33 cellular contexts compared by ENCODE assay signal in the genomic region with DNA sequence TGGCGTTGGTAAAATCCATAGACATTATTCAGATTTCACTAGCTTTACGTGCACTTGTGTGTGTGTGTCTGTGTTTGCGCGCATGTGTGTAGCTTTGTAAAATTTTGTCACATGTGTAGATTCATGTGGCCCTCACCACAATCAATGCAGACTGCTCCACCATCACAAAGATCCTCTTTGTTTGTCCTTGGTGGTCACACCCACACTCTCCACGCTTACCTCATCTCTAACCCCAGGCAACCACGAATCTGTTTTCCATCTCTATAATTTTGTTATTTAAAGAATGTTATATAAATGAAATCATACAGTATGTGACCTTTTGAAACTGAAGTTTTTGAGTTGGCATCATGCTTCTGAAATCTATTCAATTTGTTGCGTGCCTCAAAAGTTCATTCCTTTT. TPM values are rescaled to one million over a fixed set of nuclear protein-coding genes. Genes with fewer than 3 reads are reported as not detected.
"Had no signal": no experiment of that assay in that cellular context is flagged by ENCODE, and none has a peak within 500 bp of the region (broad histone marks: within the 10 kb centered on the region; RNA-seq: fewer than 3 reads in every experiment).

No MANE protein-coding gene starts in this region.

- DNase-seq: activated B cell treated with CpG ODN at 0.5 μM for 24 hours; activated CD4-positive, alpha-beta memory T cell treated with anti-CD3 and anti-CD28 coated beads for 36 hours; activated CD4-positive, alpha-beta T cell treated with anti-CD3 and anti-CD28 coated beads for 4 hours; activated CD4-positive, alpha-beta T cell treated with anti-CD3 and anti-CD28 coated beads, Interleukin-2, amount 10 ng/mL, durations not matched to agents 24 days and 14 days; activated CD4-positive, alpha-beta T cell treated with anti-CD3 and anti-CD28 coated beads, Interleukin-2, amount 50 U/mL, for 1 hour; activated CD4-positive, alpha-beta T cell treated with anti-CD3 and anti-CD28 coated beads, Interleukin-2, amount 50 U/mL, for 4 hours; activated CD4-positive, CD25-positive, alpha-beta regulatory T cell treated with anti-CD3 and anti-CD28 coated beads, Interleukin-2, amount 50 U/mL, for 72 hours; activated CD8-positive, alpha-beta memory T cell treated with anti-CD3 and anti-CD28 coated beads, Interleukin-2, amount 50 U/mL, for 4 hours; activated CD8-positive, alpha-beta T cell treated with anti-CD3 and anti-CD28 coated beads for 36 hours; activated effector memory CD4-positive, alpha-beta T cell treated with Interleukin-2 at 50 U/mL for 16 hours; activated gamma-delta T cell; activated naive CD4-positive, alpha-beta T cell treated with anti-CD3 and anti-CD28 coated beads, Interleukin-2, amount 10 ng/mL, durations not matched to agents 7 days and 5 days; activated naive CD4-positive, alpha-beta T cell treated with Interleukin-2 at 50 U/mL for 16 hours; activated naive CD8-positive, alpha-beta T cell treated with anti-CD3 and anti-CD28 coated beads, Interleukin-2, amount 10 ng/mL, durations not matched to agents 7 days and 5 days; activated naive CD8-positive, alpha-beta T cell treated with anti-CD3 and anti-CD28 coated beads, Interleukin-2, amount 50 U/mL, for 24 hours; activated T-cell treated with anti-CD3 and anti-CD28 coated beads, Interleukin-2, amount 50 U/mL, for 24 hours; activated T-cell treated with anti-CD3 and anti-CD28 coated beads, Interleukin-2, amount 50 U/mL, for 48 hours; amygdala; aorta; body of pancreas; brain microvascular endothelial cell; caudate nucleus; cerebellar nuclear complex; T-helper 2 cell; T-helper 9 cell had no signal

- FAIRE-seq: astrocyte, bronchial epithelial cell, TTC549 had no signal

- H3K27me3 ChIP-seq: body of pancreas, brain microvascular endothelial cell, cardiac muscle cell had no signal

- H3K36me3 ChIP-seq: brain microvascular endothelial cell, cardiac muscle cell had no signal

- H3K4me1 ChIP-seq: body of pancreas had no signal

- H3K4me3 ChIP-seq: body of pancreas, cardiac muscle cell had no signal

- H3K9me3 ChIP-seq: body of pancreas had no signal

- H3K27ac ChIP-seq: body of pancreas, brain microvascular endothelial cell, cardiac muscle cell, VCaP had no signal

- ATAC-seq: activated CD8-positive, alpha-beta T cell treated with anti-CD3 and anti-CD28 coated beads for 36 hours; activated naive CD8-positive, alpha-beta T cell treated with anti-CD3 and anti-CD28 coated beads, Interleukin-2, amount 50 U/mL, for 24 hours; body of pancreas had no signal

RNA-seq across cellular contexts. Expression of gene GRM1, which starts 58.5 kb away (rescaled TPM):
- total RNA-seq: activated B cell treated with CpG ODN at 0.5 μM for 24 hours; activated CD4-positive, alpha-beta memory T cell treated with anti-CD3 and anti-CD28 coated beads for 36 hours; activated CD4-positive, alpha-beta T cell treated with anti-CD3 and anti-CD28 coated beads, Interleukin-2, amount 10 ng/mL, durations not matched to agents 24 days and 14 days; activated CD8-positive, alpha-beta memory T cell treated with anti-CD3 and anti-CD28 coated beads for 36 hours; activated CD8-positive, alpha-beta T cell treated with anti-CD3 and anti-CD28 coated beads for 36 hours; activated naive CD8-positive, alpha-beta T cell treated with anti-CD3 and anti-CD28 coated beads, Interleukin-2, amount 10 ng/mL, durations not matched to agents 7 days and 5 days; activated T-helper 2 cell treated with anti-CD3 and anti-CD28 coated beads, Interferon-gamma antibody, Interleukin-2, Interleukin-4, amounts not matched to agents 10 μg/mL and 5 μg/mL and 100 μg/mL, durations not matched to agents 14 hours and 24 hours and 36 hours; bronchial epithelial cell; chondrocyte had no signal
- polyA plus RNA-seq: cardiac muscle cell had no signal
